ENCODE assay signal across 8 cellular contexts in genomic region chr2:64652231-64653173, GRCh38. TPM values are rescaled to one million over a fixed set of nuclear protein-coding genes. Genes with fewer than 3 reads are reported as not detected.
DNase-seq lines count a peak whose midpoint lies in the region; ATAC-seq, FAIRE-seq and TF ChIP-seq lines count a peak whose summit lies in the region.

No MANE protein-coding gene starts in this region.

- H3K9me3 ChIP-seq in AG04450 (ENCODE audit: control insufficient read depth, insufficient read depth, low read length) (no peaks in the 10 kb centered on the region; the same call in 1 of the 2 replicates), PC-9 (ENCODE audit: insufficient read depth, low read depth) (no peaks in the 10 kb centered on the region), breast epithelium (no peaks in the 10 kb centered on the region), subcutaneous abdominal adipose tissue (ENCODE audit: control insufficient read depth in 5 of 5, low read length in 5 of 5) (no peaks in the 10 kb centered on the region)

- peak overlapping the region; percentile 91 for H2AFZ ChIP-seq in PC-9

- POLR2A ChIA-PET in AG04450 (lab: Yijun Ruan, JAX) = interaction anchor here (1.3 to 3.5 kb wide), 6 partner anchors 85 to 784 kb away, joined by 3 to 106 read pairs (median 12); partner anchors contain the start of gene SLC1A4
- POLR2A ChIA-PET in PC-9 (lab: Charles Lee; ENCODE audit: unreplicated experiment) = interaction anchor here (0.6 to 2.7 kb wide), 6 partner anchors 8 to 338 kb away, joined by 3 to 79 read pairs (median 4); no protein-coding TSS in a partner anchor

- no peaks in the 10 kb centered on the region for H3K36me3 ChIP-seq in PC-9 (ENCODE audit: low read depth)
- H3K36me3 ChIP-seq in breast epithelium = no peaks in the 10 kb centered on the region
- H3K36me3 ChIP-seq in subcutaneous abdominal adipose tissue (ENCODE audit: control insufficient read depth in 5 of 5, insufficient read depth in 5 of 5, low read length in 5 of 5) = no peaks in the 10 kb centered on the region

- intact Hi-C loops in PC-9 (cut with micrococcal nuclease; ENCODE audit: unreplicated experiment) (loop anchor here (1.0 kb wide), 3 partner anchors 8 to 99 kb away; no protein-coding TSS in a partner anchor), breast epithelium (cut with DNase I; ENCODE audit: low total_unique reads) (loop anchor here (5.0 kb wide), 2 partner anchors 100 to 215 kb away; no protein-coding TSS in a partner anchor)

- CTCF ChIA-PET in AG04450 (lab: Charles Lee) (interaction anchor here (0.6 to 6.4 kb wide), 9 partner anchors 8 to 921 kb away, joined by 3 to 43 read pairs (median 8); partner anchors contain the start of gene AFTPH), PC-9 (lab: Charles Lee) (interaction anchor here (0.6 to 1.5 kb wide), 4 partner anchors 44 to 216 kb away, joined by 3 to 7 read pairs (median 4); no protein-coding TSS in a partner anchor)

- H3K4me2 ChIP-seq in PC-9 = peak overlapping the region; percentile 90

- H3K9ac ChIP-seq in subcutaneous abdominal adipose tissue (ENCODE audit: low read length in 5 of 5) = peak overlapping the region; percentile 81 to 94 (median 87)

- DNase-seq in AG04450 (ENCODE audit: low read depth, low spot score) (no peak), H54 (ENCODE audit: insufficient read length, low spot score) (peak; percentile 57), PC-9 (peak; percentile 41 to 44), breast epithelium (ENCODE audit: low spot score in 2 of 2) (no peak), left lobe of liver (ENCODE audit: low spot score) (peak; percentile 70), NCI-H345 treated with DMSO at 0.1 percent for 48 hours (lab: John Stamatoyannopoulos, UW; ENCODE audit: unreplicated experiment) (no peak)
- no peak for DNase-seq in NK-92 treated with Interleukin-12 subunit alpha and Interleukin-12 subunit beta, amount 100 ng/mL, for 24 hours (lab: John Stamatoyannopoulos, UW)

- H3F3A ChIP-seq in PC-9 (ENCODE audit: insufficient read depth, low read depth) = peaks cover 39% of the 10 kb centered on the region

- H3K4me3 ChIP-seq in AG04450 (ENCODE audit: low read depth, low read length) = peak overlapping the region; percentile 76
- H3K4me3 ChIP-seq in PC-9 = peak overlapping the region; percentile 98
- peak overlapping the region; percentile 95 to 97 (median 97) for H3K4me3 ChIP-seq in breast epithelium
- H3K4me3 ChIP-seq in subcutaneous abdominal adipose tissue (ENCODE audit: low read depth in 1 of 5, low read length in 5 of 5) = peak overlapping the region; percentile 76 to 90 (median 89)

- TF ChIP-seq POLR2A in H54 (IDR thresholded peaks at IDR 0.05; ENCODE audit: low read depth, low read length) (no peak), breast epithelium (IDR thresholded peaks at IDR 0.05) (no peak)

- H3K9me2 ChIP-seq in PC-9 (ENCODE audit: insufficient read depth) = no peaks in the 10 kb centered on the region

- peak; percentile 91 for FAIRE-seq in H54 (lab: Jason Lieb, UNC)

- H3K79me2 ChIP-seq in PC-9 (ENCODE audit: low read depth) = peaks cover 66% of the 10 kb centered on the region

- BruUV-seq in PC-9 (replicated peaks; lab: Mats Ljungman, UMichigan) = TSS peak; percentile 57

- H4K20me1 ChIP-seq in PC-9 (ENCODE audit: insufficient read depth) = 0 out of 2 replicates have a peak, but pooled peaks cover 4% of the 10 kb centered on the region

- no peak for TF ChIP-seq CTCF in AG04450 (IDR thresholded peaks at IDR 0.05; ENCODE audit: low read depth, low read length)
- no peak for TF ChIP-seq CTCF in PC-9 (conservative IDR thresholded peaks at IDR 0.05)
- TF ChIP-seq CTCF in breast epithelium (IDR thresholded peaks at IDR 0.05) = no peak

- ATAC-seq in left lobe of liver = peak; percentile 20

- H3K4me1 ChIP-seq in PC-9 (replicated peaks; ENCODE audit: insufficient read depth) = peaks cover 66% of the 10 kb centered on the region
- peaks cover 0 to 21% of the 10 kb centered on the region in 2 donors for H3K4me1 ChIP-seq in breast epithelium
- peaks cover 6 to 51% (median 47%) of the 10 kb centered on the region in 5 donors for H3K4me1 ChIP-seq in subcutaneous abdominal adipose tissue (ENCODE audit: control insufficient read depth in 5 of 5, insufficient read depth in 5 of 5, low read length in 5 of 5)

- H3K27me3 ChIP-seq in AG04450 (ENCODE audit: control insufficient read depth, insufficient read depth, low read length) (no peaks in the 10 kb centered on the region), PC-9 (ENCODE audit: insufficient read depth, low read depth) (no peaks in the 10 kb centered on the region), breast epithelium (no peaks in the 10 kb centered on the region), subcutaneous abdominal adipose tissue (ENCODE audit: control insufficient read depth in 5 of 5, insufficient read depth in 4 of 5, low read length in 5 of 5) (no peaks in the 10 kb centered on the region)

- H3K27ac ChIP-seq in AG04450 (ENCODE audit: low read depth, low read length) (peak overlapping the region; percentile 43), PC-9 (peak overlapping the region; percentile 87), breast epithelium (peak overlapping the region; percentile 99 to 100), subcutaneous abdominal adipose tissue (ENCODE audit: low read depth, low read length) (peak overlapping the region; percentile 99)

RNA-seq across cellular contexts. Expression of gene SERTAD2, which starts 1.2 kb away (rescaled TPM):
- polyA plus RNA-seq in AG04450 (2011; rRNA removed) = 9.9 and 10.1 TPM in 2 replicates
- 12.4 and 20.5 TPM in 2 replicates for polyA minus RNA-seq in AG04450 (2011; rRNA and poly(A)+ RNA removed)
- total RNA-seq in PC-9 (2021) (27.3 and 31.4 TPM in 2 replicates), breast epithelium (10 to 100 TPM; 12.8 to 20.0 (median 17.0) TPM), left lobe of liver (13.8 TPM)

Comparison
In these comparisons a context has a peak if more than half of its experiments do, and no peak if none do; other contexts are left out.
1. DNase-seq: peak in H54 (single experiment), PC-9 (2 of 2) and left lobe of liver (single experiment); none in AG04450 (single experiment), breast epithelium (0 of 2), NCI-H345 treated with DMSO at 0.1 percent for 48 hours (single experiment) and NK-92 treated with Interleukin-12 subunit alpha and Interleukin-12 subunit beta, amount 100 ng/mL, for 24 hours (single experiment).
2. H3K27ac ChIP-seq: peak in every context shown above with its lines; median percentile 100 in breast epithelium; 99 in subcutaneous abdominal adipose tissue; 87 in PC-9; 43 in AG04450.
3. Peak in every context shown above with its lines, with median percentiles within 50 percentile points of each other: H3K4me3 ChIP-seq.